Comparison of ENCODE assay signal across 11 cellular contexts in genomic region chr7:36742911-36743775, GRCh38. TPM values are rescaled to one million over a fixed set of nuclear protein-coding genes. Genes with fewer than 3 reads are reported as not detected.
DNase-seq lines count a peak whose midpoint lies in the region; ATAC-seq and TF ChIP-seq lines count a peak whose summit lies in the region.
"Had no signal": no experiment of that assay in that cellular context is flagged by ENCODE, and none has a peak within 500 bp of the region (broad histone marks: within the 10 kb centered on the region; RNA-seq: fewer than 3 reads in every experiment).

No MANE protein-coding gene starts in this region.

- no peaks in the 10 kb centered on the region for H3K27me3 Mint-ChIP-seq in progenitor cell of endocrine pancreas

- H3K36me3 Mint-ChIP-seq in progenitor cell of endocrine pancreas (ENCODE audit: insufficient read depth): peaks cover 2% of the 10 kb centered on the region

- H3K4me1 Mint-ChIP-seq in progenitor cell of endocrine pancreas (ENCODE audit: low read depth): peaks cover 14% of the 10 kb centered on the region

- peak; percentile 90 for DNase-seq in NOMO-1 treated with DMSO at 0.1 percent for 48 hours (lab: John Stamatoyannopoulos, UW; ENCODE audit: unreplicated experiment)
- peak; percentile 15 for DNase-seq in midbrain (lab: John Stamatoyannopoulos, UW)
- no peak for DNase-seq in progenitor cell of endocrine pancreas (ENCODE audit: low spot score, unreplicated experiment)
- DNase-seq in SW 1271 (lab: John Stamatoyannopoulos, UW): no peak
- DNase-seq: activated CD4-positive, alpha-beta T cell treated with anti-CD3 and anti-CD28 coated beads, Interleukin-2, amount 50 U/mL, for 48 hours; amniotic stem cell; PC-9 had no signal

- no peak overlapping the region for H3K4me3 Mint-ChIP-seq in progenitor cell of endocrine pancreas (ENCODE audit: low read depth)

- no peak overlapping the region for H3K27ac Mint-ChIP-seq in progenitor cell of endocrine pancreas

- no peaks in the 10 kb centered on the region for H3K9me3 Mint-ChIP-seq in progenitor cell of endocrine pancreas (ENCODE audit: low read depth)

- TF ChIP-seq CTCF in progenitor cell of endocrine pancreas (IDR thresholded peaks at IDR 0.05; ENCODE audit: unreplicated experiment): no peak

- ATAC-seq in GM18519 (IDR thresholded peaks at IDR 0.05; ENCODE audit: low FRiP score, unreplicated experiment) (peak; percentile 68), HG02588 (IDR thresholded peaks at IDR 0.05; ENCODE audit: unreplicated experiment) (peak; percentile 65), HG03521 (IDR thresholded peaks at IDR 0.05; ENCODE audit: unreplicated experiment) (no peak), SK-N-SH treated with all-trans-retinoic acid at 6 μM for 48 hours (no peak)

TF ChIP-seq in SK-N-SH treated with all-trans-retinoic acid at 6 μM for 48 hours, 23 proteins besides CTCF, POLR2A, EP300 and RAD21:
- TF ChIP-seq CSRNP3 (CRISPR knock-in tag; IDR thresholded peaks at IDR 0.05) (no peak), ISL1 (CRISPR knock-in tag; IDR thresholded peaks at IDR 0.05) (no peak), BACH2 (CRISPR knock-in tag; IDR thresholded peaks at IDR 0.05; ENCODE audit: borderline replicate concordance) (no peak), ZFP3 (CRISPR knock-in tag; IDR thresholded peaks at IDR 0.05) (no peak), ZNF70 (CRISPR knock-in tag; IDR thresholded peaks at IDR 0.05) (no peak), ESRRG (CRISPR knock-in tag; IDR thresholded peaks at IDR 0.05) (no peak), GLIS3 (CRISPR knock-in tag; IDR thresholded peaks at IDR 0.05) (no peak)
TF ChIP-seq in SK-N-SH treated with all-trans-retinoic acid at 6 μM for 48 hours: peak in this region for 0.

RNA-seq across cellular contexts. Expression of gene AOAH, which starts 18.8 kb away (rescaled TPM):
- 1.00 and 3.3 TPM in 2 replicates for total RNA-seq in progenitor cell of endocrine pancreas
- total RNA-seq: PC-9 had no signal

Comparison
In these comparisons a context has a peak if more than half of its experiments do, and no peak if none do; other contexts are left out.
1. ATAC-seq: peak in GM18519 (single experiment) and HG02588 (single experiment); none in HG03521 (single experiment) and SK-N-SH treated with all-trans-retinoic acid at 6 μM for 48 hours (single experiment).
2. DNase-seq: peak in NOMO-1 treated with DMSO at 0.1 percent for 48 hours (single experiment) and midbrain (single experiment); none in progenitor cell of endocrine pancreas (single experiment) and SW 1271 (0 of 2).